ENCODE assay signal across 17 cellular contexts in the genomic region with DNA sequence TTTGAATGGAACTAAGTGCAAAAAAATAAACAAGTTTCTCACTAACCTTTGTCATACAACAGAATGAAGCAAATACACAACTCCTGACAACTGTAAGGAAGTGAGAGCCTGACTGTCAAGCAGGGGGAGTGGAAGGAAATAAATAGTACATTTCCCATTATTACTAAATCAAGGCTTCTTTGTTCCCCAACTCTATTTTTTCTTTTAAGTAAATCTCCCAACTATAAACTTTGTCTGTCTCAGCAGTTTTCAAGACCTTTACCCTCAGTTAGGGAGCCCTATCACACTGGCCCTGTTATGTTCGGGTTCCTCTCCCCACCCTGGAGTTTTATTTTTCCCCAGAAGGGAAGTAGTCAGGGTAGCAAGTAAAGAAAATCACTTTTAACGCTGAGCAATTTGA. TPM values are rescaled to one million over a fixed set of nuclear protein-coding genes. Genes with fewer than 3 reads are reported as not detected.
"Had no signal": no experiment of that assay in that cellular context is flagged by ENCODE, and none has a peak within 500 bp of the region (broad histone marks: within the 10 kb centered on the region; RNA-seq: fewer than 3 reads in every experiment).

No MANE protein-coding gene starts in this region.

- H3K27me3 ChIP-seq: ascending aorta, esophagus muscularis mucosa, neural progenitor cell, ovary, tibial artery had no signal

- H3K4me3 Mint-ChIP-seq: activated CD8-positive, alpha-beta T cell treated with anti-CD3 and anti-CD28 coated beads, Interleukin-2, amount 10 ng/mL, durations not matched to agents 7 days and 5 days; activated naive CD8-positive, alpha-beta T cell treated with anti-CD3 and anti-CD28 coated beads, Interleukin-2, amount 50 U/mL, for 24 hours; activated T-helper 1 cell treated with anti-CD3 and anti-CD28 coated beads, Interleukin-12 subunit alpha, Interleukin-12 subunit beta, Interleukin-2, Interleukin-4 antibody, amounts not matched to agents 30 ng/mL and 10 ng/mL and 1 ng/mL, durations not matched to agents 14 hours and 24 hours and 36 hours; neural progenitor cell; stimulated activated effector memory CD8-positive, alpha-beta T cell treated with anti-CD3 and anti-CD28 coated beads, Interleukin-12 subunit alpha, Interleukin-12 subunit beta, amount 100 ng/mL, for 72 hours had no signal

- H3K9ac ChIP-seq: neural progenitor cell had no signal

- ATAC-seq: activated CD8-positive, alpha-beta T cell treated with anti-CD3 and anti-CD28 coated beads, Interleukin-2, amount 10 ng/mL, durations not matched to agents 7 days and 5 days; activated naive CD8-positive, alpha-beta T cell treated with anti-CD3 and anti-CD28 coated beads, Interleukin-2, amount 50 U/mL, for 24 hours; stimulated activated effector memory CD8-positive, alpha-beta T cell treated with anti-CD3 and anti-CD28 coated beads, Interleukin-12 subunit alpha, Interleukin-12 subunit beta, amount 100 ng/mL, for 72 hours had no signal

- H3K9me3 Mint-ChIP-seq: activated naive CD8-positive, alpha-beta T cell treated with anti-CD3 and anti-CD28 coated beads, Interleukin-2, amount 50 U/mL, for 24 hours; activated T-helper 1 cell treated with anti-CD3 and anti-CD28 coated beads, Interleukin-12 subunit alpha, Interleukin-12 subunit beta, Interleukin-2, Interleukin-4 antibody, amounts not matched to agents 30 ng/mL and 10 ng/mL and 1 ng/mL, durations not matched to agents 14 hours and 24 hours and 36 hours; neural progenitor cell had no signal

- H3K4me2 ChIP-seq: neural progenitor cell had no signal

- H3K27ac ChIP-seq: ascending aorta, esophagus muscularis mucosa, neural progenitor cell, ovary, skin epidermis, tibial artery, WERI-Rb-1 had no signal

- H2AFZ ChIP-seq: neural progenitor cell had no signal

- H3K27ac Mint-ChIP-seq: activated CD8-positive, alpha-beta T cell treated with anti-CD3 and anti-CD28 coated beads, Interleukin-2, amount 10 ng/mL, durations not matched to agents 7 days and 5 days; activated naive CD8-positive, alpha-beta T cell treated with anti-CD3 and anti-CD28 coated beads, Interleukin-2, amount 50 U/mL, for 24 hours; activated T-helper 1 cell treated with anti-CD3 and anti-CD28 coated beads, Interleukin-12 subunit alpha, Interleukin-12 subunit beta, Interleukin-2, Interleukin-4 antibody, amounts not matched to agents 30 ng/mL and 10 ng/mL and 1 ng/mL, durations not matched to agents 14 hours and 24 hours and 36 hours; neural progenitor cell; stimulated activated effector memory CD8-positive, alpha-beta T cell treated with anti-CD3 and anti-CD28 coated beads, Interleukin-12 subunit alpha, Interleukin-12 subunit beta, amount 100 ng/mL, for 72 hours had no signal

- H3K36me3 Mint-ChIP-seq: neural progenitor cell; stimulated activated effector memory CD8-positive, alpha-beta T cell treated with anti-CD3 and anti-CD28 coated beads, Interleukin-12 subunit alpha, Interleukin-12 subunit beta, amount 100 ng/mL, for 72 hours had no signal

- H3K9me3 ChIP-seq: ascending aorta, esophagus muscularis mucosa, ovary, tibial artery had no signal

- H3K4me3 ChIP-seq: ascending aorta, esophagus muscularis mucosa, neural progenitor cell, ovary, skin epidermis, tibial artery had no signal

- H3K4me1 ChIP-seq: ascending aorta, neural progenitor cell, tibial artery had no signal

- DNase-seq: activated CD4-positive, alpha-beta T cell treated with anti-CD3 and anti-CD28 coated beads for 4 hours; activated CD8-positive, alpha-beta T cell treated with anti-CD3 and anti-CD28 coated beads, Interleukin-2, amount 10 ng/mL, durations not matched to agents 7 days and 5 days; activated naive CD4-positive, alpha-beta T cell; activated naive CD8-positive, alpha-beta T cell treated with anti-CD3 and anti-CD28 coated beads, Interleukin-2, amount 50 U/mL, for 24 hours; glutamatergic neuron; left cardiac atrium; mesenchymal stem cell; ovary; T-helper 1 cell; tibial artery; WERI-Rb-1 had no signal

- H3K4me1 Mint-ChIP-seq: activated naive CD8-positive, alpha-beta T cell treated with anti-CD3 and anti-CD28 coated beads, Interleukin-2, amount 50 U/mL, for 24 hours; stimulated activated effector memory CD8-positive, alpha-beta T cell treated with anti-CD3 and anti-CD28 coated beads, Interleukin-12 subunit alpha, Interleukin-12 subunit beta, amount 100 ng/mL, for 72 hours had no signal

RNA-seq across cellular contexts. Expression of a gene that starts 24.1 kb away (rescaled TPM):
- total RNA-seq: ascending aorta had no signal
